Comparison of ENCODE assay signal across 8 cellular contexts in genomic region chr4:106316773-106317409, GRCh38. TPM values are rescaled to one million over a fixed set of nuclear protein-coding genes. Genes with fewer than 3 reads are reported as not detected.
DNase-seq lines count a peak whose midpoint lies in the region; ATAC-seq lines count a peak whose summit lies in the region.

No MANE protein-coding gene starts in this region.

- peak overlapping the region; percentile 94 for H3K27ac ChIP-seq in HUES48 (ENCODE audit: low read depth, low read length)
- peak overlapping the region; percentile 98 for H3K27ac ChIP-seq in cingulate gyrus (ENCODE audit: low read depth, low read length)

- H3K4me3 ChIP-seq in HUES48 (ENCODE audit: low read depth, low read length) (peak overlapping the region; percentile 80), neuron (ENCODE audit: low read length) (peak overlapping the region; percentile 75)

- H2AFZ ChIP-seq in neuron (ENCODE audit: low read depth, low read length): peak overlapping the region; percentile 81

- H3K27me3 ChIP-seq in HUES48 (ENCODE audit: control insufficient read depth, insufficient read depth, low read length) (no peaks in the 10 kb centered on the region), neuron (ENCODE audit: insufficient read depth, low read length) (no peaks in the 10 kb centered on the region)

- H3K9me3 ChIP-seq in HUES48 (ENCODE audit: control insufficient read depth, insufficient read depth, low read length) (no peaks in the 10 kb centered on the region; the same call in none of the 2 replicates), neuron (ENCODE audit: low read length) (peaks cover 2% of the 10 kb centered on the region)

- H3K4me1 ChIP-seq in HUES48 (ENCODE audit: control insufficient read depth, insufficient read depth, low read length) (peaks cover 10% of the 10 kb centered on the region), neuron (ENCODE audit: insufficient read depth, low read length) (peaks cover 22% of the 10 kb centered on the region)

- peak overlapping the region; percentile 97 for H3K9ac ChIP-seq in HUES48 (ENCODE audit: low read depth, low read length)

- DNase-seq in NCI-H2227 (lab: John Stamatoyannopoulos, UW; ENCODE audit: unreplicated experiment) (no peak), occipital lobe (lab: John Stamatoyannopoulos, UW) (no peak), NCI-H1417 treated with DMSO at 0.1 percent for 48 hours (lab: John Stamatoyannopoulos, UW) (no peak)

- no peaks in the 10 kb centered on the region for H3K36me3 ChIP-seq in HUES48 (ENCODE audit: control insufficient read depth, insufficient read depth, low read length)
- no peaks in the 10 kb centered on the region for H3K36me3 ChIP-seq in neuron (ENCODE audit: insufficient read depth, low read length)

- ATAC-seq in GM19372 (IDR thresholded peaks at IDR 0.05; ENCODE audit: low read depth, unreplicated experiment) (peak; percentile 1), GM21786 (IDR thresholded peaks at IDR 0.05; ENCODE audit: unreplicated experiment) (no peak)

RNA-seq across cellular contexts. Expression of gene AIMP1, which starts 0.5 kb away (rescaled TPM):
- total RNA-seq in occipital lobe: 25.3 TPM

RNA-seq across cellular contexts. Expression of gene TBCK, which starts 0.9 kb away (rescaled TPM):
- total RNA-seq in occipital lobe: 147 TPM

RNA-seq across cellular contexts. Expression of gene GIMD1, which starts 51.7 kb away (rescaled TPM):
- total RNA-seq in occipital lobe: not detected
